In genomic region chr6:46274502-46274901, GRCh38 we compare ENCODE assay signal across 26 cellular contexts.
"Had no signal": no experiment of that assay in that cellular context is flagged by ENCODE, and none has a peak within 500 bp of the region (broad histone marks: within the 10 kb centered on the region; RNA-seq: fewer than 3 reads in every experiment).

No MANE protein-coding gene starts in this region.

- DNase-seq: dermis blood vessel endothelial cell; dorsolateral prefrontal cortex; effector CD8-positive, alpha-beta T cell; effector memory CD8-positive, alpha-beta T cell; endodermal cell; foreskin keratinocyte; heart left ventricle; hypothalamus; immature natural killer cell; islet precursor cell; kidney; kidney glomerular epithelial cell; left colon; left lung; left ventricle myocardium superior; lower lobe of right lung; mesenchymal stem cell; mucosa of descending colon had no signal

- H3K36me3 ChIP-seq: gastroesophageal sphincter, heart left ventricle, left lung, lower lobe of right lung had no signal

- H3K4me3 ChIP-seq: coronary artery, dorsolateral prefrontal cortex, gastroesophageal sphincter, heart left ventricle, hepatocyte, left lung, lower lobe of right lung, mucosa of descending colon had no signal

- H3K27me3 ChIP-seq: dorsolateral prefrontal cortex, foreskin keratinocyte, gastroesophageal sphincter, heart left ventricle, hepatocyte, left lung had no signal

- FAIRE-seq: colon, endometrium, frontal cortex, kidney had no signal

- H3K4me1 ChIP-seq: foreskin keratinocyte, left lung, lower lobe of right lung had no signal

- ATAC-seq: effector memory CD8-positive, alpha-beta T cell; esophagus mucosa; foreskin keratinocyte; gastroesophageal sphincter; heart left ventricle; left colon; mucosa of descending colon had no signal

- H3K9me3 ChIP-seq: gastroesophageal sphincter, heart left ventricle, left lung, lower lobe of right lung, mucosa of descending colon had no signal

- H3K27ac ChIP-seq: coronary artery, epithelial cell of prostate, foreskin keratinocyte, gastroesophageal sphincter, heart left ventricle, hepatocyte, left lung, lower lobe of right lung had no signal
